13 cellular contexts compared by ENCODE assay signal in genomic region chr4:148425327-148426110, GRCh38. TPM values are rescaled to one million over a fixed set of nuclear protein-coding genes. Genes with fewer than 3 reads are reported as not detected.
DNase-seq lines count a peak whose midpoint lies in the region; ATAC-seq, FAIRE-seq and TF ChIP-seq lines count a peak whose summit lies in the region.
"Had no signal": no experiment of that assay in that cellular context is flagged by ENCODE, and none has a peak within 500 bp of the region (broad histone marks: within the 10 kb centered on the region; RNA-seq: fewer than 3 reads in every experiment).

No MANE protein-coding gene starts in this region.

- H3K4me2 ChIP-seq in BLaER1 treated with 17β-estradiol and CSF1 and Interleukin-3, amounts not matched to agents 10 nM and 100 nM: peak overlapping the region in 10 of 11 experiments; percentile 3 to 58 (median 32); a peak in 16 of 22 replicates

- H3K4me1 ChIP-seq in BLaER1 treated with 17β-estradiol and CSF1 and Interleukin-3, amounts not matched to agents 10 nM and 100 nM: peaks cover 0 to 38% (median 17%) of the 10 kb centered on the region in 10 experiments; a peak in 16 of 20 replicates

- no peak overlapping the region for H3K9ac ChIP-seq in BLaER1 treated with 17β-estradiol and CSF1 and Interleukin-3, amounts not matched to agents 10 nM and 100 nM

- TF ChIP-seq CTCF in epithelial cell of esophagus (IDR thresholded peaks at IDR 0.05; ENCODE audit: insufficient read depth, low read depth, low read length, missing control alignments): peak; percentile 15

- DNase-seq in epithelial cell of esophagus (ENCODE audit: low read depth) (no peak), NCI-H1105 (lab: John Stamatoyannopoulos, UW) (no peak), NCI-H2029 (lab: John Stamatoyannopoulos, UW) (no peak), frontal cortex (ENCODE audit: low spot score in 2 of 2) (no peak)
- DNase-seq: activated CD8-positive, alpha-beta memory T cell treated with anti-CD3 and anti-CD28 coated beads for 24 hours; NCI-H2171; posterior cingulate gyrus had no signal

- H3K9me3 ChIP-seq in BLaER1 treated with 17β-estradiol and CSF1 and Interleukin-3, amounts not matched to agents 10 nM and 100 nM (replicated peaks in 1 of 11): peaks cover 0 to 11% (median 0%) of the 10 kb centered on the region in 11 experiments; a peak in 6 of 22 replicates

- no peaks in the 10 kb centered on the region for H3K36me3 ChIP-seq in BLaER1 treated with 17β-estradiol and CSF1 and Interleukin-3, amounts not matched to agents 10 nM and 100 nM

- H3K4me3 ChIP-seq in BLaER1 treated with 17β-estradiol and CSF1 and Interleukin-3, amounts not matched to agents 10 nM and 100 nM: no peak overlapping the region
- no peak overlapping the region for H3K4me3 ChIP-seq in epithelial cell of esophagus (ENCODE audit: low read length)
- H3K4me3 ChIP-seq: SK-N-MC had no signal

- no peak for FAIRE-seq in frontal cortex (lab: Jason Lieb, UNC)
- FAIRE-seq: keratinocyte had no signal

- H4K20me1 ChIP-seq in BLaER1 treated with 17β-estradiol and CSF1 and Interleukin-3, amounts not matched to agents 10 nM and 100 nM: no peaks in the 10 kb centered on the region

- H3K27ac ChIP-seq in BLaER1 treated with 17β-estradiol and CSF1 and Interleukin-3, amounts not matched to agents 10 nM and 100 nM: no peak overlapping the region
- H3K27ac ChIP-seq: SK-N-MC had no signal

- ATAC-seq in GM19467 (IDR thresholded peaks at IDR 0.05; ENCODE audit: unreplicated experiment) (peak; percentile 86), HG03342 (IDR thresholded peaks at IDR 0.05; ENCODE audit: unreplicated experiment) (peak; percentile 57), HG02973 (IDR thresholded peaks at IDR 0.05; ENCODE audit: unreplicated experiment) (no peak)

- peaks cover 0 to 2% (median 0%) of the 10 kb centered on the region in 11 experiments; a peak in 1 of 22 replicates for H3K27me3 ChIP-seq in BLaER1 treated with 17β-estradiol and CSF1 and Interleukin-3, amounts not matched to agents 10 nM and 100 nM

RNA-seq across cellular contexts. Expression of gene NR3C2, which starts 16.7 kb away (rescaled TPM):
- total RNA-seq in frontal cortex: 5.7 TPM
